14 cellular contexts compared by ENCODE assay signal in genomic region chr12:68012712-68013111, GRCh38. TPM values are rescaled to one million over a fixed set of nuclear protein-coding genes. Genes with fewer than 3 reads are reported as not detected.
A peak's percentile ranks its signal among the peaks of the same experiment; 100 is the strongest.
DNase-seq lines count a peak whose midpoint lies in the region; ATAC-seq and TF ChIP-seq lines count a peak whose summit lies in the region.
"Had no signal": no experiment of that assay in that cellular context is flagged by ENCODE, and none has a peak within 500 bp of the region (broad histone marks: within the 10 kb centered on the region; RNA-seq: fewer than 3 reads in every experiment).

No MANE protein-coding gene starts in this region.

- ATAC-seq in GM18858 (IDR thresholded peaks at IDR 0.05; ENCODE audit: unreplicated experiment): peak; percentile 78
- peak; percentile 87 for ATAC-seq in GM21737 (IDR thresholded peaks at IDR 0.05; ENCODE audit: unreplicated experiment)
- ATAC-seq in HG03457 (IDR thresholded peaks at IDR 0.05; ENCODE audit: unreplicated experiment): peak; percentile 79
- ATAC-seq in gastrocnemius medialis: no peak

- in situ Hi-C loops in gastrocnemius medialis (cut with MboI; ENCODE audit: low sequenced_read_pairs in 4 of 4): no loop called here

- DNase-seq in fibroblast of mammary gland (ENCODE audit: low read depth) (peak; percentile 46), iPS-NIHi7 (ENCODE audit: extremely low spot score) (no peak), gastrocnemius medialis (no peak), OCI-M2 (lab: John Stamatoyannopoulos, UW; ENCODE audit: unreplicated experiment) (no peak), T-helper 9 cell (no peak)
- DNase-seq: activated CD4-positive, alpha-beta T cell treated with anti-CD3 and anti-CD28 coated beads for 4 hours; amygdala had no signal

- no peaks in the 10 kb centered on the region for H3K27me3 ChIP-seq in gastrocnemius medialis

- TF ChIP-seq CTCF in fibroblast of mammary gland (conservative IDR thresholded peaks at IDR 0.05; ENCODE audit: control insufficient read depth, insufficient read depth, low read depth, low read length) (no peak), gastrocnemius medialis (IDR thresholded peaks at IDR 0.05 in 4 of 5, conservative IDR thresholded peaks at IDR 0.05 in 1 of 5) (no peak)

- no peaks in the 10 kb centered on the region for H3K36me3 ChIP-seq in gastrocnemius medialis

- TF ChIP-seq POLR2A in gastrocnemius medialis (IDR thresholded peaks at IDR 0.05): no peak

- no peaks in the 10 kb centered on the region for H3K9me3 ChIP-seq in gastrocnemius medialis

- intact Hi-C loops in gastrocnemius medialis (cut with DNase I; ENCODE audit: low total_unique reads): no loop called here

- no peak overlapping the region for H3K27ac ChIP-seq in gastrocnemius medialis
- H3K27ac ChIP-seq: parathyroid adenoma had no signal

- H3K4me3 ChIP-seq in fibroblast of mammary gland (ENCODE audit: control insufficient read depth, low read depth, low read length) (no peak overlapping the region), gastrocnemius medialis (no peak overlapping the region)

- no peaks in the 10 kb centered on the region for H3K4me1 ChIP-seq in gastrocnemius medialis
- H3K4me1 ChIP-seq: parathyroid adenoma had no signal

RNA-seq across cellular contexts. Expression of gene IFNG-AS1, which starts 23.5 kb away (rescaled TPM):
- not detected for total RNA-seq in gastrocnemius medialis
- total RNA-seq: kidney epithelial cell, M059J, RPMI7951 had no signal

Comparison
In these comparisons a context has a peak if more than half of its experiments do, and no peak if none do; other contexts are left out.
1. ATAC-seq: peak in GM18858 (single experiment), GM21737 (single experiment) and HG03457 (single experiment); none in gastrocnemius medialis (0 of 2).